ENCODE assay signal across 3 cellular contexts in the genomic region with DNA sequence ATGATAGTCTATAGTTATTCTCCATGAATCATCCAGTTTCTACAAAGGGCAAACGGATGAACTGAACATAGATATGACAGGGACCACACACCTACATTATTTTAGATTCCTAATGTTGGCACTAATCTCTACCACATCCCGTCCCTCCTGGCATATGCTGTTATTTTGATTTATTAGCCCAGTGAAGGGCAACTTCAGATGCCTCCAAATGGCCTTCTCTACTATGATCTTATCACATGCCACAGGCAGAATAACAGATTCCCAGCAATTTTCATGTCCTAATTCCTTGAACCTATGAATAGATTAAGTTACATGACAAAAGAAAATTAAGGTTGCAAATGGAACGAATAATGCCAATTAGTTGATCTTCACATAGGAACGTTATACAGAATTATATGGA.
"Had no signal": no experiment of that assay in that cellular context is flagged by ENCODE, and none has a peak within 500 bp of the region (broad histone marks: within the 10 kb centered on the region; RNA-seq: fewer than 3 reads in every experiment).

No MANE protein-coding gene starts in this region.

- H3K4me3 ChIP-seq: GM12878 had no signal

- ATAC-seq: GM12878 had no signal

- DNase-seq: GDM1, GF-D8 had no signal
